Comparison of ENCODE assay signal across 1 cellular context in genomic region chr1:200253774-200254495, GRCh38.
TF ChIP-seq lines count a peak whose summit lies in the region.

No MANE protein-coding gene starts in this region.

TF ChIP-seq in GM12878, 131 proteins besides CTCF, POLR2A, EP300 and RAD21 (continued from another document and continues in another):
- TF ChIP-seq E2F4 (IDR thresholded peaks at IDR 0.05; ENCODE audit: low read depth, low read length): no peak
- no peak for TF ChIP-seq ZBTB33 (IDR thresholded peaks at IDR 0.05)
- TF ChIP-seq CEBPB (IDR thresholded peaks at IDR 0.05; ENCODE audit: borderline replicate concordance in 1 of 2, low read depth in 2 of 2, low read length in 2 of 2): no peak
- no peak for TF ChIP-seq NR2C1 (IDR thresholded peaks at IDR 0.05)
- no peak for TF ChIP-seq ZNF622 (IDR thresholded peaks at IDR 0.05)
- no peak for TF ChIP-seq RB1 (IDR thresholded peaks at IDR 0.05; ENCODE audit: borderline replicate concordance)
- no peak for TF ChIP-seq E4F1 (IDR thresholded peaks at IDR 0.05; ENCODE audit: borderline replicate concordance, partially characterized antibody)
- no peak for TF ChIP-seq KLF5 (IDR thresholded peaks at IDR 0.05; ENCODE audit: partially characterized antibody)
- TF ChIP-seq USF2 (IDR thresholded peaks at IDR 0.05; ENCODE audit: borderline replicate concordance, low read depth, low read length): no peak
- no peak for TF ChIP-seq ZBTB4 (CRISPR knock-in tag; IDR thresholded peaks at IDR 0.05)
- TF ChIP-seq POU2F2 (IDR thresholded peaks at IDR 0.05; ENCODE audit: borderline replicate concordance, low read depth, low read length): no peak
- peak; percentile 28 to 40; a peak in 2 of 4 replicates for TF ChIP-seq IKZF2 (IDR thresholded peaks at IDR 0.05)
- no peak for TF ChIP-seq MLLT1 (IDR thresholded peaks at IDR 0.05)
- no peak for TF ChIP-seq ZNF207 (IDR thresholded peaks at IDR 0.05; ENCODE audit: borderline replicate concordance)
- TF ChIP-seq SMARCA5 (IDR thresholded peaks at IDR 0.05): no peak
- TF ChIP-seq SMAD1 (IDR thresholded peaks at IDR 0.05; ENCODE audit: low read depth, partially characterized antibody): no peak
- no peak for TF ChIP-seq WRNIP1 (IDR thresholded peaks at IDR 0.05; ENCODE audit: borderline replicate concordance, low read depth, low read length)
- peak; percentile 60 for TF ChIP-seq CREB1 (IDR thresholded peaks at IDR 0.05; ENCODE audit: low read depth)
- no peak for TF ChIP-seq BHLHE40 (IDR thresholded peaks at IDR 0.05; ENCODE audit: borderline replicate concordance in 1 of 2, low read depth in 2 of 2, low read length in 1 of 2)
- no peak for TF ChIP-seq MYB (IDR thresholded peaks at IDR 0.05; ENCODE audit: borderline replicate concordance, low read depth, low read length)
- TF ChIP-seq SIX5 (IDR thresholded peaks at IDR 0.05; ENCODE audit: low read depth, low read length, severe bottlenecking): no peak
- TF ChIP-seq E2F8 (IDR thresholded peaks at IDR 0.05; ENCODE audit: low read depth, partially characterized antibody): no peak
- TF ChIP-seq EED (IDR thresholded peaks at IDR 0.05; ENCODE audit: low read depth): peak; percentile 81
- no peak for TF ChIP-seq MYC (IDR thresholded peaks at IDR 0.05; ENCODE audit: insufficient read depth, insufficient read length, insufficient replicate concordance, low read length, severe bottlenecking)
- no peak for TF ChIP-seq ASH2L (IDR thresholded peaks at IDR 0.05; ENCODE audit: borderline replicate concordance, low read depth)
- TF ChIP-seq NKRF (conservative IDR thresholded peaks at IDR 0.05): no peak
- no peak for TF ChIP-seq NBN (IDR thresholded peaks at IDR 0.05)
- TF ChIP-seq TCF7 (IDR thresholded peaks at IDR 0.05; ENCODE audit: borderline replicate concordance): no peak
- no peak for TF ChIP-seq CBX3 (IDR thresholded peaks at IDR 0.05; ENCODE audit: borderline replicate concordance, low read depth)
- no peak for TF ChIP-seq SMC3 (IDR thresholded peaks at IDR 0.05; ENCODE audit: borderline replicate concordance, low read length)
- TF ChIP-seq FOXK2 (IDR thresholded peaks at IDR 0.05): no peak
- TF ChIP-seq ZBTB40 (IDR thresholded peaks at IDR 0.05; ENCODE audit: borderline replicate concordance): no peak
- no peak for TF ChIP-seq CHD2 (IDR thresholded peaks at IDR 0.05; ENCODE audit: borderline replicate concordance, low read depth, low read length)
